In genomic region chr6:30154061-30154460, GRCh38 we compare ENCODE assay signal across 22 cellular contexts. TPM values are rescaled to one million over a fixed set of nuclear protein-coding genes. Genes with fewer than 3 reads are reported as not detected.
DNase-seq lines count a peak whose midpoint lies in the region; ATAC-seq, FAIRE-seq and TF ChIP-seq lines count a peak whose summit lies in the region.
"Had no signal": no experiment of that assay in that cellular context is flagged by ENCODE, and none has a peak within 500 bp of the region (broad histone marks: within the 10 kb centered on the region; RNA-seq: fewer than 3 reads in every experiment).

No MANE protein-coding gene starts in this region.

- POLR2A ChIA-PET in A549 (lab: Yijun Ruan, JAX) = no interaction called here
- POLR2A ChIA-PET in HEK293 (lab: Yijun Ruan, JAX) = interaction anchor here (0.8 to 0.9 kb wide), 2 partner anchors 24 to 93 kb away, joined by 3 to 4 read pairs; partner anchors contain the start of gene POLR1H

- H3K4me3 ChIP-seq in A549 (no peak overlapping the region), HEK293 (ENCODE audit: low read depth, low read length) (no peak overlapping the region), RWPE2 (ENCODE audit: severe bottlenecking) (no peak overlapping the region), mesenchymal stem cell (ENCODE audit: insufficient read depth in 1 of 2, low read depth in 1 of 2, low read length in 2 of 2) (peak overlapping the region in 1 of 2 experiments; percentile 22), dorsolateral prefrontal cortex (no peak overlapping the region)
- H3K4me3 ChIP-seq: GM23248, HAP-1 had no signal

- H4K91ac ChIP-seq in mesenchymal stem cell (ENCODE audit: low read length) = peak overlapping the region; percentile 9

- H3K14ac ChIP-seq in mesenchymal stem cell (ENCODE audit: low read length in 2 of 2) = no peak overlapping the region

- no peak overlapping the region for H2BK15ac ChIP-seq in mesenchymal stem cell (ENCODE audit: low read depth, poor library complexity, severe bottlenecking)

- H3K27me3 ChIP-seq in RWPE2 (ENCODE audit: insufficient read depth, poor library complexity, severe bottlenecking) (no peaks in the 10 kb centered on the region), mesenchymal stem cell (ENCODE audit: control insufficient read depth in 1 of 2, insufficient read depth in 1 of 2, low read length in 2 of 2) (peaks cover 0 to 28% of the 10 kb centered on the region in 2 experiments), dorsolateral prefrontal cortex (peaks cover 0 to 35% (median 6%) of the 10 kb centered on the region in 45 donors)

- peak overlapping the region; percentile 80; the same call in 2 of the 3 replicates for H3K4me2 ChIP-seq in A549
- no peak overlapping the region for H3K4me2 ChIP-seq in mesenchymal stem cell (ENCODE audit: low read length, poor library complexity, severe bottlenecking)

- intact Hi-C loops in dorsolateral prefrontal cortex (cut with DNase I) = no loop called here

- H4K8ac ChIP-seq in mesenchymal stem cell (ENCODE audit: low read length) = no peak overlapping the region

- H2AK5ac ChIP-seq in mesenchymal stem cell (ENCODE audit: low read length, severe bottlenecking) = peak overlapping the region; percentile 34

- H3K79me1 ChIP-seq in mesenchymal stem cell (replicated peaks; ENCODE audit: low read length, poor library complexity, severe bottlenecking) = no peaks in the 10 kb centered on the region

- H3K4ac ChIP-seq in mesenchymal stem cell (ENCODE audit: low read depth in 1 of 2, low read length in 2 of 2) = no peak overlapping the region

- no peak for DNase-seq in A549 (ENCODE audit: low read depth in 1 of 2, low spot score in 1 of 2)
- DNase-seq in RWPE2 (ENCODE audit: low spot score) = no peak
- DNase-seq in mesenchymal stem cell = no peak
- DNase-seq in dorsolateral prefrontal cortex = no peak
- DNase-seq: BE2C; C1 segment of cervical spinal cord; CD4-positive, CD25-positive, alpha-beta regulatory T cell; CD8-positive, alpha-beta memory T cell; COR-L47; DMS 273 treated with DMSO at 0.1 percent for 48 hours had no signal

- no peak for TF ChIP-seq POLR2A in A549 (IDR thresholded peaks at IDR 0.05; ENCODE audit: low read length)

- TF ChIP-seq RAD21 in A549 (conservative IDR thresholded peaks at IDR 0.05 in 1 of 2, IDR thresholded peaks at IDR 0.05 in 1 of 2) = no peak

- H3K4me1 ChIP-seq in A549 (peaks cover 33% of the 10 kb centered on the region), HEK293 (ENCODE audit: control insufficient read depth, insufficient read depth, low read length) (peaks cover 27% of the 10 kb centered on the region), RWPE2 (ENCODE audit: insufficient read depth, poor library complexity, severe bottlenecking) (peaks cover 23% of the 10 kb centered on the region), mesenchymal stem cell (ENCODE audit: control insufficient read depth, insufficient read depth, low read depth, low read length) (peaks cover 14% of the 10 kb centered on the region)
- H3K4me1 ChIP-seq: BE2C, HAP-1 had no signal

- H3K27ac ChIP-seq in A549 (peak overlapping the region in 1 of 2 experiments; percentile 65; a peak in 3 of 6 replicates), HEK293 (ENCODE audit: extremely low read depth, low read depth, low read length) (peak overlapping the region; percentile 67; the same call in 1 of the 2 replicates), RWPE2 (ENCODE audit: poor library complexity, severe bottlenecking) (peak overlapping the region; percentile 59), mesenchymal stem cell (ENCODE audit: low read length, poor library complexity, severe bottlenecking) (no peak overlapping the region), dorsolateral prefrontal cortex (no peak overlapping the region)
- H3K27ac ChIP-seq: GM23248 had no signal

- no peak overlapping the region for H3K9ac ChIP-seq in mesenchymal stem cell (ENCODE audit: low read length)
- H3K9ac ChIP-seq: GM23248 had no signal

- ATAC-seq in A549 = no peak
- no peak for ATAC-seq in RWPE2 (ENCODE audit: low read depth)
- no peak for ATAC-seq in HG02642 (IDR thresholded peaks at IDR 0.05; ENCODE audit: poor library complexity, unreplicated experiment)
- ATAC-seq in GM19397 (IDR thresholded peaks at IDR 0.05; ENCODE audit: unreplicated experiment) = no peak

- TF ChIP-seq CTCF in A549 (IDR thresholded peaks at IDR 0.05) = no peak
- TF ChIP-seq CTCF in HEK293 (tag by site-specific recombination; IDR thresholded peaks at IDR 0.05) = no peak
- TF ChIP-seq CTCF in RWPE2 (IDR thresholded peaks at IDR 0.05; ENCODE audit: poor library complexity, severe bottlenecking) = no peak
- TF ChIP-seq CTCF in dorsolateral prefrontal cortex (IDR thresholded peaks at IDR 0.05 in 54 of 56, conservative IDR thresholded peaks at IDR 0.05 in 2 of 56; ENCODE audit: low read depth in 1 of 56, partially characterized antibody in 56 of 56) = no peak

- no peaks in the 10 kb centered on the region for H3K9me3 ChIP-seq in A549
- no peaks in the 10 kb centered on the region for H3K9me3 ChIP-seq in HEK293 (ENCODE audit: control insufficient read depth, insufficient read depth, low read depth, low read length)
- H3K9me3 ChIP-seq in RWPE2 (ENCODE audit: severe bottlenecking) = no peaks in the 10 kb centered on the region
- no peaks in the 10 kb centered on the region for H3K9me3 ChIP-seq in mesenchymal stem cell (ENCODE audit: control insufficient read depth, low read length)
- H3K9me3 ChIP-seq: BE2C, HAP-1 had no signal

- 94% methylated on average over 13 of the region's 17 CpGs for WGBS in A549 (ENCODE audit: missing lambda C conversion rate)
- WGBS in mesenchymal stem cell = 79% methylated on average over 14 of the region's 17 CpGs

- H2BK5ac ChIP-seq in mesenchymal stem cell (ENCODE audit: low read depth, low read length, poor library complexity, severe bottlenecking) = no peak overlapping the region

- no peak overlapping the region for H3K18ac ChIP-seq in mesenchymal stem cell (ENCODE audit: low read depth in 1 of 2, low read length in 2 of 2)

- no peak for FAIRE-seq in A549 (lab: Jason Lieb, UNC)
- FAIRE-seq: G401.6, GM12891, GM19239 had no signal

- CTCF ChIA-PET in A549 (lab: Yijun Ruan, JAX) (interaction anchor here (0.8 to 1.5 kb wide), 4 partner anchors 22 to 52 kb away, joined by 3 to 7 read pairs (median 3); no protein-coding TSS in a partner anchor), HEK293 (lab: Yijun Ruan, JAX) (interaction anchor here (2.7 to 6.3 kb wide), 2 partner anchors 22 to 50 kb away, joined by 24 to 80 read pairs; no protein-coding TSS in a partner anchor)

- H3K36me3 ChIP-seq in HEK293 (ENCODE audit: control insufficient read depth in 2 of 2, insufficient read depth in 1 of 2, low read length in 2 of 2) (no peaks in the 10 kb centered on the region), RWPE2 (ENCODE audit: low read depth) (no peaks in the 10 kb centered on the region), mesenchymal stem cell (ENCODE audit: control insufficient read depth in 1 of 2, insufficient read depth in 2 of 2, low read depth in 1 of 2, low read length in 2 of 2) (no peaks in the 10 kb centered on the region)
- H3K36me3 ChIP-seq: BE2C, HAP-1 had no signal

- no peak overlapping the region for H2BK120ac ChIP-seq in mesenchymal stem cell (ENCODE audit: low read depth, low read length)

- H2BK12ac ChIP-seq in mesenchymal stem cell (ENCODE audit: low read length in 2 of 2) = no peak overlapping the region

- no peak overlapping the region for H2AFZ ChIP-seq in mesenchymal stem cell (ENCODE audit: low read depth, low read length)
- H2AFZ ChIP-seq: GM23248 had no signal

- no peak overlapping the region for H3K23ac ChIP-seq in mesenchymal stem cell (ENCODE audit: low read length in 2 of 2)

- TF ChIP-seq EP300 in A549 (IDR thresholded peaks at IDR 0.05) = no peak

RNA-seq across cellular contexts. Expression of gene TRIM10, which starts 7.0 kb away (rescaled TPM):
- polyA plus RNA-seq in A549 (2011; rRNA removed) (0.09 and 0.12 TPM in 2 replicates), A549 (2017; fragmentation: RNase III; extraction: RNeasy Plus Mini Kit Qiagen cat#74134 plus additional on column Dnase treatment) (0.03 TPM in 2 of 3 replicates, not detected in the other)
- not detected in 2 replicates for polyA plus RNA-seq in A549 (2012; cell fraction: cytosol; rRNA removed)
- polyA plus RNA-seq in A549 (2012; cell fraction: nucleus; rRNA removed) = 0.02 TPM in 1 of 2 replicates, not detected in the other
- 0.15 TPM in 1 of 2 replicates, not detected in the other for polyA minus RNA-seq in A549 (2011; rRNA and poly(A)+ RNA removed)
- not detected for polyA plus RNA-seq in mesenchymal stem cell (2013, experiment 1 of 2)
- polyA plus RNA-seq in mesenchymal stem cell (2013, experiment 2 of 2) = not detected
- total RNA-seq in dorsolateral prefrontal cortex = under 1 TPM in 5 of 120 experiments, not detected in 115; 0.15 to 0.22 (median 0.18) TPM
- total RNA-seq: A172; CD4-positive, CD25-positive, alpha-beta regulatory T cell; CD8-positive, alpha-beta memory T cell; H4; HFFc6 had no signal
- polyA plus RNA-seq: CD4-positive, CD25-positive, alpha-beta regulatory T cell; CD8-positive, alpha-beta memory T cell; GM23248; IgD-negative memory B cell had no signal

RNA-seq across cellular contexts. Expression of gene TRIM15, which starts 9.3 kb away (rescaled TPM):
- polyA plus RNA-seq in A549 (2011; rRNA removed) (0.08 and 0.37 TPM in 2 replicates), A549 (2017; fragmentation: RNase III; extraction: RNeasy Plus Mini Kit Qiagen cat#74134 plus additional on column Dnase treatment) (0.04 to 0.09 TPM (median 0.08 TPM) in 3 replicates)
- polyA plus RNA-seq in A549 (2012; cell fraction: cytosol; rRNA removed) = 0.01 and 0.04 TPM in 2 replicates
- 0.01 and 0.11 TPM in 2 replicates for polyA plus RNA-seq in A549 (2012; cell fraction: nucleus; rRNA removed)
- polyA minus RNA-seq in A549 (2011; rRNA and poly(A)+ RNA removed) = not detected in 2 replicates
- not detected for polyA plus RNA-seq in mesenchymal stem cell (2013, experiment 1 of 2)
- not detected for polyA plus RNA-seq in mesenchymal stem cell (2013, experiment 2 of 2)
- not detected for total RNA-seq in dorsolateral prefrontal cortex
- total RNA-seq: A172; CD4-positive, CD25-positive, alpha-beta regulatory T cell; CD8-positive, alpha-beta memory T cell; GM23248; HFFc6 had no signal
- polyA plus RNA-seq: CD4-positive, CD25-positive, alpha-beta regulatory T cell; CD8-positive, alpha-beta memory T cell; GM23248; IgD-negative memory B cell had no signal

RNA-seq across cellular contexts. Expression of gene TRIM40, which starts 18.1 kb away (rescaled TPM):
- polyA plus RNA-seq in A549 (2011; rRNA removed) (0.05 and 0.07 TPM in 2 replicates), A549 (2017; fragmentation: RNase III; extraction: RNeasy Plus Mini Kit Qiagen cat#74134 plus additional on column Dnase treatment) (0.05 TPM in 1 of 3 replicates, not detected in the others)
- polyA plus RNA-seq in A549 (2012; cell fraction: cytosol; rRNA removed) = not detected in 2 replicates
- not detected in 2 replicates for polyA plus RNA-seq in A549 (2012; cell fraction: nucleus; rRNA removed)
- not detected in 2 replicates for polyA minus RNA-seq in A549 (2011; rRNA and poly(A)+ RNA removed)
- not detected for polyA plus RNA-seq in mesenchymal stem cell (2013, experiment 1 of 2)
- not detected for polyA plus RNA-seq in mesenchymal stem cell (2013, experiment 2 of 2)
- total RNA-seq in dorsolateral prefrontal cortex = not detected
- total RNA-seq: A172; CD8-positive, alpha-beta memory T cell; GM23248; H4; HFFc6 had no signal
- polyA plus RNA-seq: CD4-positive, CD25-positive, alpha-beta regulatory T cell; CD8-positive, alpha-beta memory T cell; GM23248 had no signal

RNA-seq across cellular contexts. Expression of gene TRIM31, which starts 41.2 kb away (rescaled TPM):
- polyA plus RNA-seq in A549 (2011; rRNA removed) = 2.9 and 4.0 TPM in 2 replicates
- polyA plus RNA-seq in A549 (2012; cell fraction: cytosol; rRNA removed) = 0.74 and 0.76 TPM in 2 replicates
- 1.1 and 1.6 TPM in 2 replicates for polyA plus RNA-seq in A549 (2012; cell fraction: nucleus; rRNA removed)
- 3.1 to 3.3 TPM (median 3.2 TPM) in 3 replicates for polyA plus RNA-seq in A549 (2017; fragmentation: RNase III; extraction: RNeasy Plus Mini Kit Qiagen cat#74134 plus additional on column Dnase treatment)
- polyA minus RNA-seq in A549 (2011; rRNA and poly(A)+ RNA removed) = 0.73 and 2.1 TPM in 2 replicates
- polyA plus RNA-seq in mesenchymal stem cell (2013, experiment 1 of 2) = not detected
- not detected for polyA plus RNA-seq in mesenchymal stem cell (2013, experiment 2 of 2)
- total RNA-seq in dorsolateral prefrontal cortex = not detected
- total RNA-seq: A172; CD4-positive, CD25-positive, alpha-beta regulatory T cell; CD8-positive, alpha-beta memory T cell; GM23248; HFFc6 had no signal
- polyA plus RNA-seq: CD8-positive, alpha-beta memory T cell; GM23248; IgD-negative memory B cell had no signal

RNA-seq across cellular contexts. Expression of gene TRIM26, which starts 59.1 kb away (rescaled TPM):
- polyA plus RNA-seq in A549 (2011; rRNA removed) (23.3 and 30.4 TPM in 2 replicates), A549 (2017; fragmentation: RNase III; extraction: RNeasy Plus Mini Kit Qiagen cat#74134 plus additional on column Dnase treatment) (28.2 to 31.1 TPM (median 30.4 TPM) in 3 replicates)
- 23.0 and 23.2 TPM in 2 replicates for polyA plus RNA-seq in A549 (2012; cell fraction: cytosol; rRNA removed)
- 31.4 and 38.2 TPM in 2 replicates for polyA plus RNA-seq in A549 (2012; cell fraction: nucleus; rRNA removed)
- polyA minus RNA-seq in A549 (2011; rRNA and poly(A)+ RNA removed) = 27.5 and 32.3 TPM in 2 replicates
- 24.2 TPM for polyA plus RNA-seq in mesenchymal stem cell (2013, experiment 1 of 2)
- polyA plus RNA-seq in mesenchymal stem cell (2013, experiment 2 of 2) = 24.0 TPM
- 10 to 100 TPM; 22.4 to 51.1 (median 31.6) TPM for total RNA-seq in dorsolateral prefrontal cortex

Comparison
In these comparisons a context has a peak if more than half of its experiments do, and no peak if none do; other contexts are left out.
1. H3K27ac ChIP-seq: peak in HEK293 (single experiment) and RWPE2 (single experiment); none in mesenchymal stem cell (single experiment) and dorsolateral prefrontal cortex (0 of 59).